In the genomic region with DNA sequence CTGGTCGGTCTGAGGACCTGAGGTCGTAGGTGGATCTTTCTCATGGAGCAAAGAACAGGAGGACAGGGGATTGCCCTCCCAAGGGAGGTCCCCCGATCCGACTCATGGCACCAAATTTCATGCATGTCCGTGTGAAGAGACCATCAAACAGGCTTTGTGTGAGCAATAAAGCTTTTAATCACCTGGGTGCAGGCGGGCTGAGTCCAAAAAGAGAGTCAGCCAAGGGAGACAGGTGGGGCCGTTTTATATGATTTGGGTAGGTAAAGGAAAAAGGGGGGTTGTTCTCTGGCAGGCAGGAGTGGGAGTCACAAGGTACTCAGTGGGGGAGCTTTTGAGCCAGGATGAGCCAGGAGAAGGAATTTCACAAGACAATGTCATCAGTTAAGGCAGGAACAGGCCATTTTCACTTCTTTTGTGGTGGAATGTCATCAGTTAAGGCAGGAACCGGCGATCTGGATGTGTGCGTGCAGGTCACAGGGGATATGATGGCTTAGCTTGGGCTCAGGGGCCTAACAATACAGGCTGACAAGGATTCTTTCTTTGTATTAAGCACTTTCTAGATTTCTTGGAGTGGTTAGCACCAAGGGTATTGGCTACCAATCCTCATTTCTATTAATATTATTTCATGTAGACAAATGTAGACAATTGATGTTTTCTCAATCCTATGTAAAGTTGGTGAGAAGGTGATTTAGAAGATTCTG, we compare ENCODE assay signal across 11 cellular contexts. TPM values are rescaled to one million over a fixed set of nuclear protein-coding genes. Genes with fewer than 3 reads are reported as not detected.
DNase-seq lines count a peak whose midpoint lies in the region; TF ChIP-seq lines count a peak whose summit lies in the region.
"Not testable (repeated sequence)": the region's sequence is repeated elsewhere in the genome, so short reads cannot be mapped to it uniquely, and the experiment has no call there.
"Had no signal": no experiment of that assay in that cellular context is flagged by ENCODE, and none has a peak within 500 bp of the region (broad histone marks: within the 10 kb centered on the region; RNA-seq: fewer than 3 reads in every experiment).

No MANE protein-coding gene starts in this region.

- peak overlapping the region; percentile 98 for H3K4ac ChIP-seq in mesendoderm (ENCODE audit: low read depth, low read length)

- not testable (repeated sequence) for H3K36me3 ChIP-seq in Caco-2 (ENCODE audit: control insufficient read depth, insufficient read depth, low read length); H7 (replicated peaks; ENCODE audit: control insufficient read depth, insufficient read depth, low read length); HUES6 (ENCODE audit: control insufficient read depth, insufficient read depth, low read length); NT2/D1 (ENCODE audit: insufficient read depth, insufficient read length, low read length); left ventricle myocardium inferior; mesendoderm (ENCODE audit: control insufficient read depth, insufficient read depth, low read length)

- intact Hi-C loops in Caco-2 (cut with micrococcal nuclease; ENCODE audit: unreplicated experiment); dendritic cell treated with granulocyte-macrophage colony-stimulating factor and Interleukin-4, amounts not matched to agents 40 ng/mL and 50 ng/mL, for 4 days (cut with micrococcal nuclease); left ventricle myocardium inferior (cut with micrococcal nuclease): not testable (repeated sequence)

- WGBS in mesendoderm (ENCODE audit: extremely low coverage, insufficient coverage, low lambda C conversion rate): no CpG with 5 or more reads among the region's 10 CpGs

- not testable (repeated sequence) for H2BK15ac ChIP-seq in mesendoderm (replicated peaks; ENCODE audit: low read depth)

- not testable (repeated sequence) for H3K79me2 ChIP-seq in mesendoderm (ENCODE audit: control insufficient read depth, insufficient read depth, low read length)

- not testable (repeated sequence) for H3K27me3 ChIP-seq in Caco-2 (replicated peaks; ENCODE audit: control insufficient read depth, insufficient read depth, low read length); H7 (ENCODE audit: control insufficient read depth, insufficient read depth, low read length); HUES6 (ENCODE audit: control insufficient read depth, insufficient read depth, low read length); left ventricle myocardium inferior (ENCODE audit: low read depth); mesendoderm (ENCODE audit: insufficient read depth, low read length, poor library complexity)
- peaks cover 11% of the 10 kb centered on the region for H3K27me3 ChIP-seq in NT2/D1 (ENCODE audit: insufficient read depth, insufficient read length)

- BruUV-seq in Caco-2 (replicated peaks; lab: Mats Ljungman, UMichigan): not testable (repeated sequence)

- peak overlapping the region; percentile 81 for H3K56ac ChIP-seq in mesendoderm (ENCODE audit: low read length)

- H3K4me3 Mint-ChIP-seq in Caco-2 (ENCODE audit: unreplicated experiment): peak overlapping the region; percentile 6
- H3K4me3 Mint-ChIP-seq in dendritic cell treated with granulocyte-macrophage colony-stimulating factor and Interleukin-4, amounts not matched to agents 40 ng/mL and 50 ng/mL, for 4 days: not testable (repeated sequence)

- H2AK5ac ChIP-seq in mesendoderm (ENCODE audit: low read length): not testable (repeated sequence)

- H3K18ac ChIP-seq in mesendoderm (ENCODE audit: low read length): peak overlapping the region; percentile 70

- not testable (repeated sequence) for DNase-seq in Caco-2; H7; NT2/D1 (ENCODE audit: low read depth, low spot score); left ventricle myocardium inferior
- DNase-seq in mesendoderm: peak; percentile 85

- POLR2A ChIA-PET in Caco-2 (lab: Charles Lee): not testable (repeated sequence)

- not testable (repeated sequence) for H3K4me3 ChIP-seq in Caco-2 (ENCODE audit: low read depth, low read length); left ventricle myocardium inferior; mesendoderm (ENCODE audit: low read length)
- H3K4me3 ChIP-seq in H7 (ENCODE audit: insufficient read depth, low read depth, low read length): peak overlapping the region; percentile 42
- peak overlapping the region; percentile 62 for H3K4me3 ChIP-seq in HUES6 (ENCODE audit: low read depth, low read length)
- H3K4me3 ChIP-seq in NT2/D1 (ENCODE audit: insufficient read length, low read depth): peak overlapping the region; percentile 21
- H3K4me3 ChIP-seq in iPS-11a (ENCODE audit: low read depth, low read length): peak overlapping the region; percentile 48

- not testable (repeated sequence) for H3K9me3 Mint-ChIP-seq in Caco-2 (ENCODE audit: unreplicated experiment); dendritic cell treated with granulocyte-macrophage colony-stimulating factor and Interleukin-4, amounts not matched to agents 40 ng/mL and 50 ng/mL, for 4 days

- H3K79me1 ChIP-seq in mesendoderm (ENCODE audit: low read length): not testable (repeated sequence)

- H3K4me1 ChIP-seq in Caco-2; NT2/D1 (ENCODE audit: insufficient read depth, insufficient read length); left ventricle myocardium inferior; mesendoderm (ENCODE audit: control insufficient read depth, low read depth, low read length): not testable (repeated sequence)
- peaks cover 19% of the 10 kb centered on the region for H3K4me1 ChIP-seq in HUES6 (ENCODE audit: control insufficient read depth, insufficient read depth, low read length)

- H3K27me3 Mint-ChIP-seq in Caco-2 (ENCODE audit: insufficient read depth, unreplicated experiment): not testable (repeated sequence)
- H3K27me3 Mint-ChIP-seq in dendritic cell treated with granulocyte-macrophage colony-stimulating factor and Interleukin-4, amounts not matched to agents 40 ng/mL and 50 ng/mL, for 4 days: peaks cover 24% of the 10 kb centered on the region

- not testable (repeated sequence) for TF ChIP-seq CTCF in Caco-2 (IDR thresholded peaks at IDR 0.05; ENCODE audit: insufficient read depth in 1 of 2, low read depth in 1 of 2, low read length in 1 of 2, severe bottlenecking in 1 of 2, unreplicated experiment in 1 of 2); left ventricle myocardium inferior (IDR thresholded peaks at IDR 0.05; ENCODE audit: borderline replicate concordance)

- H2BK120ac ChIP-seq in mesendoderm (ENCODE audit: low read depth, low read length): not testable (repeated sequence)

- H3K4me1 Mint-ChIP-seq in Caco-2 (ENCODE audit: low read depth, unreplicated experiment): peaks cover 41% of the 10 kb centered on the region
- H3K4me1 Mint-ChIP-seq in dendritic cell treated with granulocyte-macrophage colony-stimulating factor and Interleukin-4, amounts not matched to agents 40 ng/mL and 50 ng/mL, for 4 days (ENCODE audit: low read depth): peaks cover 78% of the 10 kb centered on the region

- CTCF ChIA-PET in Caco-2 (lab: Charles Lee): interaction anchor here (0.6 kb wide), 1 partner anchor 10 kb away, joined by 7 read pairs; no protein-coding TSS in a partner anchor

- H3K27ac ChIP-seq in HUES6 (ENCODE audit: low read depth, low read length): peak overlapping the region; percentile 82; the same call in 1 of the 2 replicates
- peak overlapping the region; percentile 33 for H3K27ac ChIP-seq in left ventricle myocardium inferior (replicated peaks)
- peak overlapping the region; percentile 71 for H3K27ac ChIP-seq in mesendoderm (ENCODE audit: low read depth, low read length)

- not testable (repeated sequence) for H4K8ac ChIP-seq in mesendoderm (ENCODE audit: low read depth, low read length)

- H3K27ac Mint-ChIP-seq in Caco-2 (ENCODE audit: unreplicated experiment): not testable (repeated sequence)
- H3K27ac Mint-ChIP-seq in dendritic cell treated with granulocyte-macrophage colony-stimulating factor and Interleukin-4, amounts not matched to agents 40 ng/mL and 50 ng/mL, for 4 days: peak overlapping the region; percentile 25

- H4K5ac ChIP-seq in mesendoderm (ENCODE audit: low read length): not testable (repeated sequence)

- not testable (repeated sequence) for H3K23ac ChIP-seq in mesendoderm (ENCODE audit: low read length)

- H3K36me3 Mint-ChIP-seq in Caco-2 (ENCODE audit: insufficient read depth, unreplicated experiment); dendritic cell treated with granulocyte-macrophage colony-stimulating factor and Interleukin-4, amounts not matched to agents 40 ng/mL and 50 ng/mL, for 4 days (ENCODE audit: low read depth): not testable (repeated sequence)

- peak overlapping the region; percentile 98 for H2BK5ac ChIP-seq in mesendoderm (ENCODE audit: low read length)

- H3K4me2 ChIP-seq in mesendoderm (ENCODE audit: low read length): not testable (repeated sequence)

- not testable (repeated sequence) for H3K9me3 ChIP-seq in Caco-2; HUES6 (ENCODE audit: control insufficient read depth, insufficient read depth, low read depth, low read length); NT2/D1 (ENCODE audit: insufficient read depth, low read length); left ventricle myocardium inferior (replicated peaks)

- peak overlapping the region; percentile 90 for H3K9ac ChIP-seq in HUES6 (ENCODE audit: low read length)
- H3K9ac ChIP-seq in NT2/D1 (ENCODE audit: insufficient read length, low read depth): not testable (repeated sequence)
- H3K9ac ChIP-seq in mesendoderm (ENCODE audit: low read length): peak overlapping the region; percentile 63

RNA-seq across cellular contexts. Expression of gene CYP1B1, which starts 10.2 kb away (rescaled TPM):
- total RNA-seq in Caco-2 (2022) (1.3 and 1.8 TPM in 2 replicates), left ventricle myocardium inferior (17.7 TPM)
- total RNA-seq in H7 (2014; rRNA removed; shearing (Covaris generic)): 7.3 and 9.2 TPM in 2 replicates
- polyA plus RNA-seq in mesendoderm (2013, experiment 1 of 2): 35.6 TPM
- 35.0 TPM for polyA plus RNA-seq in mesendoderm (2013, experiment 2 of 2)
- total RNA-seq: CD4-positive, CD25-positive, alpha-beta regulatory T cell; CD8-positive, alpha-beta T cell; G401 had no signal
